6 cellular contexts compared by ENCODE assay signal in genomic region chr7:152112829-152113228, GRCh38.
"Had no signal": no experiment of that assay in that cellular context is flagged by ENCODE, and none has a peak within 500 bp of the region (broad histone marks: within the 10 kb centered on the region; RNA-seq: fewer than 3 reads in every experiment).

No MANE protein-coding gene starts in this region.

- H3K4me2 ChIP-seq: GM23338 had no signal

- ATAC-seq: GM23338 had no signal

- DNase-seq: H9, HCEC 1CT, KG1 had no signal

- H3K4me3 ChIP-seq: GM23338 had no signal

- H2AFZ ChIP-seq: GM23338 had no signal

- FAIRE-seq: H1, H54 had no signal
